Comparison of ENCODE assay signal across 20 cellular contexts in the genomic region with DNA sequence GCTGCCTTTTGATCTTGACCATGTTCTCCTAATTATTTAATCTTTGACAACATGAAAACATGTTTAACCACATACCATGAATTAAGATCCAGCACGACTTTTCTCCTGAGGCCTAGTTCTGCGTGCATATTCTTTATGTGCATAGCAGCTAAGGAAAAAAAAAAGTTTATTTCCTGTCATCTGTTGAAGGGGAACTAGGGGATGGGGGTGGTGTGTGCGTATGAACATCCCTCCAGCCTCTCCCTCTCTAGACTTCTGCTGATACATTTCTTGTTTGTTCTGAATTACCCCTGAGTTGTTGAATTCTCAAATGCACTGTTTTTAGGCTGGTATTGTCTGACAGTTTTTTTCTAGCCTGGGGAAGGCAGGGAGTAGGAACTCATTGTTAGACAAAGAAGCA.
"Had no signal": no experiment of that assay in that cellular context is flagged by ENCODE, and none has a peak within 500 bp of the region (broad histone marks: within the 10 kb centered on the region; RNA-seq: fewer than 3 reads in every experiment).

No MANE protein-coding gene starts in this region.

- H3K27me3 ChIP-seq: body of pancreas, cardiac muscle cell, pancreas, right atrium auricular region, spleen, thyroid gland had no signal

- H3K4me3 Mint-ChIP-seq: nephron had no signal

- H3K36me3 ChIP-seq: cardiac muscle cell, heart right ventricle, pancreas, right atrium auricular region, spleen, thyroid gland, WERI-Rb-1 had no signal

- H3K9me3 Mint-ChIP-seq: activated T-helper 2 cell treated with anti-CD3 and anti-CD28 coated beads, Interferon-gamma antibody, Interleukin-2, Interleukin-4, amounts not matched to agents 10 μg/mL and 5 μg/mL and 100 μg/mL, durations not matched to agents 14 hours and 24 hours and 36 hours; nephron had no signal

- H3K9me3 ChIP-seq: body of pancreas, heart right ventricle, pancreas, psoas muscle, right atrium auricular region, spleen, thyroid gland had no signal

- H3K4me3 ChIP-seq: body of pancreas, cardiac muscle cell, heart right ventricle, lung, pancreas, psoas muscle, right atrium auricular region, spleen, thyroid gland had no signal

- H3K27ac ChIP-seq: body of pancreas, cardiac muscle cell, epithelial cell of prostate, heart right ventricle, pancreas, psoas muscle, right atrium auricular region, spleen, thyroid gland, WERI-Rb-1 had no signal

- H3K4me1 ChIP-seq: body of pancreas, pancreas, psoas muscle, spleen, thyroid gland had no signal

- H3K27ac Mint-ChIP-seq: activated T-helper 2 cell treated with anti-CD3 and anti-CD28 coated beads, Interferon-gamma antibody, Interleukin-2, Interleukin-4, amounts not matched to agents 10 μg/mL and 5 μg/mL and 100 μg/mL, durations not matched to agents 14 hours and 24 hours and 36 hours had no signal

- DNase-seq: activated CD4-positive, alpha-beta T cell treated with anti-CD3 and anti-CD28 coated beads for 1 hour; activated naive CD4-positive, alpha-beta T cell; activated T-cell treated with anti-CD3 and anti-CD28 coated beads, Interleukin-2, amount 50 U/mL, for 1 hour; anterior cingulate cortex; body of pancreas; cortex of kidney; heart right ventricle; pancreas; psoas muscle; spleen; stimulated activated CD4-positive, alpha-beta T cell treated with anti-CD3 and anti-CD28 coated beads, Interleukin-4, amount 100 ng/mL, for 24 hours; stimulated activated naive CD8-positive, alpha-beta T cell treated with anti-CD3 and anti-CD28 coated beads, Interleukin-15, Interleukin-2, amounts not matched to agents 100 U/mL and 50 U/mL, for 24 hours; thyroid gland; WERI-Rb-1 had no signal
